Comparison of ENCODE assay signal across 29 cellular contexts in the genomic region with DNA sequence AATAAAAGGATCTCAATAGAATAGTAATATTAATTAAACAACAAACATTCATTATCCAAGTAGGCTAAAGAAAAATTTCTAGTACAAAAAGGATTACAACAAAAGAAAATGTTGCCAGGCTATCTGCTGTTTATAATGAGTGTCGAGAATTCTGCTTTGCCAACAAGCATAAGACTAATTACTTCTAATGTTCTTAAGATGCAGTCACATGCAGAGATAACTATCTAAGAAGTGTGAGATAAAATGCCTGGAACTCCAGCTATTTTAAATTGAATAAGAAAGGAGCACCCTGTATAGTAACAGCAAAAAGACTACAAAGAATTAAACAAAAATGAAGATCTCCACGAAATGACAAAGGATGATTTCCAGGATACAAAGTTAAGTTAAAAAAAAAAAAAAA.
"Had no signal": no experiment of that assay in that cellular context is flagged by ENCODE, and none has a peak within 500 bp of the region (broad histone marks: within the 10 kb centered on the region; RNA-seq: fewer than 3 reads in every experiment).

No MANE protein-coding gene starts in this region.

- H3K4me3 ChIP-seq: adrenal gland, ascending aorta, coronary artery, dorsolateral prefrontal cortex, lower lobe of right lung, mucosa of descending colon, sigmoid colon, smooth muscle cell, stomach, tibial artery, upper lobe of right lung had no signal

- H3K9me3 ChIP-seq: adrenal gland, ascending aorta, lower lobe of right lung, mucosa of descending colon, sigmoid colon, stomach, tibial artery, upper lobe of right lung had no signal

- H3K27ac ChIP-seq: ascending aorta, brain microvascular endothelial cell, coronary artery, lower lobe of right lung, sigmoid colon, stomach, tibial artery, upper lobe of right lung had no signal

- DNase-seq: activated CD4-positive, alpha-beta T cell treated with anti-CD3 and anti-CD28 coated beads for 4 hours; activated CD4-positive, alpha-beta T cell treated with anti-CD3 and anti-CD28 coated beads, Interleukin-2, amount 50 U/mL, for 4 hours; activated naive CD4-positive, alpha-beta T cell treated with Interleukin-2 at 50 U/mL for 16 hours; activated naive CD8-positive, alpha-beta T cell treated with anti-CD3 and anti-CD28 coated beads for 36 hours; activated T-cell treated with anti-CD3 and anti-CD28 coated beads for 4 hours; activated T-cell treated with anti-CD3 and anti-CD28 coated beads, Interleukin-2, amount 50 U/mL, for 72 hours; adrenal gland; brain microvascular endothelial cell; dorsolateral prefrontal cortex; effector memory CD4-positive, alpha-beta T cell; foreskin fibroblast; head of caudate nucleus; hypothalamus; immature natural killer cell; lower lobe of right lung; mesenchymal stem cell; mucosa of descending colon; sigmoid colon; stimulated activated CD4-positive, alpha-beta T cell treated with anti-CD3 and anti-CD28 coated beads, Interleukin-1b, Interleukin-23, amount 100 ng/mL, for 48 hours; stimulated activated naive B cell treated with anti-CD40 and anti-IgM and Interleukin-4, amounts not matched to agents 10 μg/mL and 1 μg/mL and 100 μg/mL, for 72 hours; stomach; tibial artery; upper lobe of right lung had no signal

- H3K4me2 ChIP-seq: smooth muscle cell had no signal

- ATAC-seq: activated T-cell treated with anti-CD3 and anti-CD28 coated beads, Interleukin-2, amount 50 U/mL, for 72 hours; left lobe of liver; lower lobe of right lung; mucosa of descending colon; natural killer cell treated with Interleukin-12 subunit alpha and Interleukin-12 subunit beta and Interleukin-15 and Interleukin-18, amount 100 ng/mL, for 72 hours; stimulated activated naive B cell treated with anti-CD40 and anti-IgM and Interleukin-4, amounts not matched to agents 10 μg/mL and 1 μg/mL and 100 μg/mL, for 72 hours; upper lobe of right lung had no signal

- H3K4me3 Mint-ChIP-seq: activated naive CD8-positive, alpha-beta T cell treated with anti-CD3 and anti-CD28 coated beads for 36 hours; activated T-cell treated with anti-CD3 and anti-CD28 coated beads, Interleukin-2, amount 50 U/mL, for 72 hours; immature natural killer cell; natural killer cell treated with Interleukin-12 subunit alpha and Interleukin-12 subunit beta and Interleukin-15 and Interleukin-18, amount 100 ng/mL, for 72 hours; stimulated activated naive B cell treated with anti-CD40 and anti-IgM and Interleukin-4, amounts not matched to agents 10 μg/mL and 1 μg/mL and 100 μg/mL, for 72 hours had no signal

- H3K27me3 Mint-ChIP-seq: activated naive CD8-positive, alpha-beta T cell treated with anti-CD3 and anti-CD28 coated beads for 36 hours; natural killer cell treated with Interleukin-12 subunit alpha and Interleukin-12 subunit beta and Interleukin-15 and Interleukin-18, amount 100 ng/mL, for 72 hours; progenitor cell of endocrine pancreas; stimulated activated naive B cell treated with anti-CD40 and anti-IgM and Interleukin-4, amounts not matched to agents 10 μg/mL and 1 μg/mL and 100 μg/mL, for 72 hours had no signal

- H3K4me1 Mint-ChIP-seq: immature natural killer cell had no signal

- H3K27ac Mint-ChIP-seq: activated naive CD8-positive, alpha-beta T cell treated with anti-CD3 and anti-CD28 coated beads for 36 hours; immature natural killer cell; natural killer cell treated with Interleukin-12 subunit alpha and Interleukin-12 subunit beta and Interleukin-15 and Interleukin-18, amount 100 ng/mL, for 72 hours; progenitor cell of endocrine pancreas; stimulated activated naive B cell treated with anti-CD40 and anti-IgM and Interleukin-4, amounts not matched to agents 10 μg/mL and 1 μg/mL and 100 μg/mL, for 72 hours had no signal

- H3K9me3 Mint-ChIP-seq: activated naive CD8-positive, alpha-beta T cell treated with anti-CD3 and anti-CD28 coated beads for 36 hours; activated T-cell treated with anti-CD3 and anti-CD28 coated beads, Interleukin-2, amount 50 U/mL, for 72 hours had no signal

- H3K36me3 Mint-ChIP-seq: immature natural killer cell; natural killer cell treated with Interleukin-12 subunit alpha and Interleukin-12 subunit beta and Interleukin-15 and Interleukin-18, amount 100 ng/mL, for 72 hours had no signal

- H3K27me3 ChIP-seq: adrenal gland, ascending aorta, brain microvascular endothelial cell, dorsolateral prefrontal cortex, sigmoid colon, stomach, tibial artery, upper lobe of right lung had no signal
